Comparison of ENCODE assay signal across 1 cellular context in genomic region chr3:34258271-34259015, GRCh38.
TF ChIP-seq lines count a peak whose summit lies in the region.

No MANE protein-coding gene starts in this region.

TF ChIP-seq in WTC11, 78 proteins besides CTCF, POLR2A, EP300 and RAD21 (continued from another document):
- TF ChIP-seq, protein P1, sequence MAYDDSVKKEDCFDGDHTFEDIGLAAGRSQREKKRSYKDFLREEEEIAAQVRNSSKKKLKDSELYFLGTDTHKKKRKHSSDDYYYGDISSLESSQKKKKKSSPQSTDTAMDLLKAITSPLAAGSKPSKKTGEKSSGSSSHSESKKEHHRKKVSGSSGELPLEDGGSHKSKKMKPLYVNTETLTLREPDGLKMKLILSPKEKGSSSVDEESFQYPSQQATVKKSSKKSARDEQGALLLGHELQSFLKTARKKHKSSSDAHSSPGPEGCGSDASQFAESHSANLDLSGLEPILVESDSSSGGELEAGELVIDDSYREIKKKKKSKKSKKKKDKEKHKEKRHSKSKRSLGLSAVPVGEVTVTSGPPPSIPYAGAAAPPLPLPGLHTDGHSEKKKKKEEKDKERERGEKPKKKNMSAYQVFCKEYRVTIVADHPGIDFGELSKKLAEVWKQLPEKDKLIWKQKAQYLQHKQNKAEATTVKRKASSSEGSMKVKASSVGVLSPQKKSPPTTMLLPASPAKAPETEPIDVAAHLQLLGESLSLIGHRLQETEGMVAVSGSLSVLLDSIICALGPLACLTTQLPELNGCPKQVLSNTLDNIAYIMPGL (CRISPR knock-in tag; IDR thresholded peaks at IDR 0.05), result no peak
